Comparison of ENCODE assay signal across 14 cellular contexts in the genomic region with DNA sequence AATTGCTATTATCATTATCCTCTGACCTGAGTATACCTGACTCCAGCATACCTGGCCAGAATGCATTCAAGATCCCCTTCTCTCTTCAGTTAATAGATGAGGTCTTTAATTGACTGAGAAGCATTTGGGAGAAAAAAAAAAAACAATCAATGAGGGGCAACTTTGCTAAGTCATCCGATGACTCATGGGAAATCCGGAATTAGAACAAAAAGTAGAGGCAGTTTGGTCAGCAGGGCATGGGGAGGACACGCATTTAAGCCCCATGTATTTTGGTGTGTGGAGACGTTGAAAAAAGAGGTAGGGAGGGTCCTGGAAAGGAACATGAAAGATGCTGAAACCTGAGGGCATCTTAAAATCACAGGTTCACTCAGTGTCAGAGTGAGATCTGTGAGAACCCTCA.
DNase-seq lines count a peak whose midpoint lies in the region; ATAC-seq, FAIRE-seq and TF ChIP-seq lines count a peak whose summit lies in the region.
"Had no signal": no experiment of that assay in that cellular context is flagged by ENCODE, and none has a peak within 500 bp of the region (broad histone marks: within the 10 kb centered on the region; RNA-seq: fewer than 3 reads in every experiment).

No MANE protein-coding gene starts in this region.

- H3K27me3 ChIP-seq in brain microvascular endothelial cell (replicated peaks), result no peaks in the 10 kb centered on the region
- H3K27me3 ChIP-seq: ascending aorta, vagina had no signal

- in situ Hi-C loops in brain microvascular endothelial cell (cut with HindIII; ENCODE audit: low pct_ligation_motif_present, low sequenced_read_pairs), result no loop called here

- no peak for TF ChIP-seq EP300 in A549 (IDR thresholded peaks at IDR 0.05)

- H3K4me3 ChIP-seq in A549 (no peak overlapping the region), brain microvascular endothelial cell (ENCODE audit: low read depth, low read length) (no peak overlapping the region)
- H3K4me3 ChIP-seq: ascending aorta, vagina had no signal

- TF ChIP-seq RAD21 in A549 (conservative IDR thresholded peaks at IDR 0.05 in 1 of 2, IDR thresholded peaks at IDR 0.05 in 1 of 2), result no peak

- TF ChIP-seq CTCF in A549 (IDR thresholded peaks at IDR 0.05), result no peak
- no peak for TF ChIP-seq CTCF in brain microvascular endothelial cell (IDR thresholded peaks at IDR 0.05; ENCODE audit: low read depth, low read length, missing control alignments)

- no peaks in the 10 kb centered on the region for H3K9me3 ChIP-seq in A549
- H3K9me3 ChIP-seq: ascending aorta, vagina had no signal

- no peak overlapping the region for H3K27ac ChIP-seq in A549
- H3K27ac ChIP-seq in brain microvascular endothelial cell, result peak overlapping the region; percentile 98
- H3K27ac ChIP-seq: ascending aorta, vagina had no signal

- 47% methylated on average over 4 of the region's 4 CpGs for WGBS in A549 (ENCODE audit: missing lambda C conversion rate)

- no peak overlapping the region for H3K4me2 ChIP-seq in A549

- H3K36me3 ChIP-seq in brain microvascular endothelial cell (replicated peaks), result no peaks in the 10 kb centered on the region
- H3K36me3 ChIP-seq: ascending aorta, vagina had no signal

- POLR2A ChIA-PET in A549 (lab: Yijun Ruan, JAX), result no interaction called here

- no peak for FAIRE-seq in A549 (lab: Jason Lieb, UNC)

- DNase-seq in A549 (ENCODE audit: low read depth in 1 of 2, low spot score in 1 of 2), result no peak
- DNase-seq in HS-5 (ENCODE audit: low read depth), result peak; percentile 84
- peak; percentile 52 for DNase-seq in brain microvascular endothelial cell
- peak; percentile 91 for DNase-seq in iris pigment epithelial cell (ENCODE audit: low read depth)
- DNase-seq in KG1 (lab: John Stamatoyannopoulos, UW), result no peak
- DNase-seq in NCI-H748 (lab: John Stamatoyannopoulos, UW; ENCODE audit: unreplicated experiment), result no peak
- DNase-seq: immature natural killer cell, naive B cell, NCI-H226 had no signal

- TF ChIP-seq POLR2A in A549 (IDR thresholded peaks at IDR 0.05; ENCODE audit: low read length), result no peak

- ATAC-seq in A549, result no peak
- no peak for ATAC-seq in GM19452 (IDR thresholded peaks at IDR 0.05; ENCODE audit: unreplicated experiment)
- ATAC-seq in HG03457 (IDR thresholded peaks at IDR 0.05; ENCODE audit: unreplicated experiment), result no peak
- ATAC-seq: Right ventricle myocardium inferior had no signal

- CTCF ChIA-PET in A549 (lab: Yijun Ruan, JAX), result interaction anchor here (0.6 kb wide), 1 partner anchor 334 kb away, joined by 3 read pairs; no protein-coding TSS in a partner anchor

- 0 out of 3 replicates have a peak, but pooled peaks cover 4% of the 10 kb centered on the region for H3K4me1 ChIP-seq in A549
- H3K4me1 ChIP-seq: ascending aorta had no signal

TF ChIP-seq in A549, 52 proteins besides CTCF, POLR2A, EP300 and RAD21:
- TF ChIP-seq PBX3 (IDR thresholded peaks at IDR 0.05) (no peak), E2F6 (IDR thresholded peaks at IDR 0.05; ENCODE audit: borderline replicate concordance, low read depth) (no peak), NPAS2 (CRISPR knock-in tag; IDR thresholded peaks at IDR 0.05; ENCODE audit: borderline replicate concordance) (no peak), MAFK (IDR thresholded peaks at IDR 0.05; ENCODE audit: partially characterized antibody) (no peak), CBX2 (IDR thresholded peaks at IDR 0.05; ENCODE audit: borderline replicate concordance, low read depth) (no peak), EHMT2 (IDR thresholded peaks at IDR 0.05; ENCODE audit: low read depth) (no peak), RFX5 (IDR thresholded peaks at IDR 0.05) (no peak), JUNB (IDR thresholded peaks at IDR 0.05) (no peak), FOSL2 (IDR thresholded peaks at IDR 0.05) (no peak), FOSL2 (CRISPR knock-in tag; IDR thresholded peaks at IDR 0.05) (peak; percentile 16; the same call in 1 of the 2 replicates), RCOR1 (IDR thresholded peaks at IDR 0.05; ENCODE audit: low read depth, low read length) (no peak), NFE2L2 (conservative IDR thresholded peaks at IDR 0.05; ENCODE audit: low read length) (0 out of 2 replicates have a peak, but pooled peaks have one; percentile 23), EHF (CRISPR knock-in tag; IDR thresholded peaks at IDR 0.05) (no peak)
- TF ChIP-seq, protein P1, sequence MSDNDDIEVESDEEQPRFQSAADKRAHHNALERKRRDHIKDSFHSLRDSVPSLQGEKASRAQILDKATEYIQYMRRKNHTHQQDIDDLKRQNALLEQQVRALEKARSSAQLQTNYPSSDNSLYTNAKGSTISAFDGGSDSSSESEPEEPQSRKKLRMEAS (IDR thresholded peaks at IDR 0.05), result no peak

Comparison
In these comparisons a context has a peak if more than half of its experiments do, and no peak if none do; other contexts are left out.
1. DNase-seq: peak in HS-5 (single experiment), brain microvascular endothelial cell (single experiment) and iris pigment epithelial cell (single experiment); none in A549 (0 of 2), KG1 (single experiment) and NCI-H748 (single experiment).